Comparison of ENCODE assay signal across 15 cellular contexts in the genomic region with DNA sequence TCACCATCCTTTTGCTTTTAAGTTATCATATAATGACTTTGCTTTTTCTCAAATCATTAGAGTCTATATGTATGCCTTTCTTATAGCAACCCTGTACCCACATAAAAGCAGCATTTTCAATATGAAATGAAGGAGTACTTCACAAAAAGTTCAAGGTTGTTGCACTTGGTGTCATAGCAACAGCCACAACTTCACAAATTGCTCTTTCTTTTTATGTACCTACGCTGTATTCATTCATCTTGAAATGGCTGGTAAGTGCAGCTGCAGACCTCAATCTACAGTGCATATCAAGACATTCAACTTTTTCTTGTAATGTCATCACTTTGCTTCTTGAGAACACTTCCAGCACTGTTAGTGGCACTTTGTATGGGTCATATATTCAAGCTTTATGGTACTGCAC. TPM values are rescaled to one million over a fixed set of nuclear protein-coding genes. Genes with fewer than 3 reads are reported as not detected.
DNase-seq lines count a peak whose midpoint lies in the region; ATAC-seq and TF ChIP-seq lines count a peak whose summit lies in the region.
"Had no signal": no experiment of that assay in that cellular context is flagged by ENCODE, and none has a peak within 500 bp of the region (broad histone marks: within the 10 kb centered on the region; RNA-seq: fewer than 3 reads in every experiment).

No MANE protein-coding gene starts in this region.

- H3K9me3 Mint-ChIP-seq in activated naive CD4-positive, alpha-beta T cell treated with anti-CD3 and anti-CD28 coated beads, Interleukin-2, amount 50 U/mL, for 72 hours: no peaks in the 10 kb centered on the region
- peaks cover 3% of the 10 kb centered on the region for H3K9me3 Mint-ChIP-seq in chondrocyte (ENCODE audit: low read depth)

- peak; percentile 31 to 91 for ATAC-seq in activated naive CD4-positive, alpha-beta T cell treated with anti-CD3 and anti-CD28 coated beads, Interleukin-2, amount 50 U/mL, for 72 hours
- peak; percentile 44 for ATAC-seq in T-helper 17 cell

- H3K27me3 Mint-ChIP-seq in T-helper 17 cell (peaks cover 6% of the 10 kb centered on the region), chondrocyte (ENCODE audit: low read depth) (no peaks in the 10 kb centered on the region)

- DNase-seq in DMS79 (lab: John Stamatoyannopoulos, UW) (peak; percentile 13), DMS79 treated with DMSO at 0.1 percent for 48 hours (lab: John Stamatoyannopoulos, UW) (no peak), T-helper 17 cell (no peak), iPS-NIHi11 (ENCODE audit: low spot score) (no peak), chondrocyte (ENCODE audit: low spot score) (no peak), kidney glomerular epithelial cell (lab: John Stamatoyannopoulos, UW) (no peak)
- no peak for DNase-seq in activated naive CD4-positive, alpha-beta T cell treated with anti-CD3 and anti-CD28 coated beads, Interleukin-2, amount 50 U/mL, for 72 hours (ENCODE audit: low spot score in 2 of 2)
- no peak for DNase-seq in activated naive CD4-positive, alpha-beta T cell (lab: John Stamatoyannopoulos, UW)
- DNase-seq: 8988T, AML-193, DMS153, EL, IMR-90 had no signal

- H3K27ac Mint-ChIP-seq in activated naive CD4-positive, alpha-beta T cell treated with anti-CD3 and anti-CD28 coated beads, Interleukin-2, amount 50 U/mL, for 72 hours: peak overlapping the region in 1 of 2 donors; percentile 30
- H3K27ac Mint-ChIP-seq in T-helper 17 cell: no peak overlapping the region
- H3K27ac Mint-ChIP-seq in chondrocyte (ENCODE audit: unreplicated experiment): no peak overlapping the region

- no peaks in the 10 kb centered on the region for H3K36me3 Mint-ChIP-seq in activated naive CD4-positive, alpha-beta T cell treated with anti-CD3 and anti-CD28 coated beads, Interleukin-2, amount 50 U/mL, for 72 hours
- H3K36me3 Mint-ChIP-seq in T-helper 17 cell (ENCODE audit: low read depth) (no peaks in the 10 kb centered on the region), chondrocyte (ENCODE audit: low read depth) (no peaks in the 10 kb centered on the region)

- no peak for TF ChIP-seq CTCF in chondrocyte (IDR thresholded peaks at IDR 0.05)

- H3K4me3 Mint-ChIP-seq in T-helper 17 cell: no peak overlapping the region
- no peak overlapping the region for H3K4me3 Mint-ChIP-seq in chondrocyte (ENCODE audit: unreplicated experiment)

- H3K9me3 ChIP-seq in T-helper 17 cell (ENCODE audit: control insufficient read depth, low read length, poor library complexity, severe bottlenecking): no peaks in the 10 kb centered on the region
- H3K9me3 ChIP-seq: BLaER1, HAP-1 had no signal

- H3K4me1 Mint-ChIP-seq in T-helper 17 cell (no peaks in the 10 kb centered on the region), chondrocyte (ENCODE audit: low read depth) (peaks cover 6% of the 10 kb centered on the region)

RNA-seq across cellular contexts. Expression of a gene that starts 18.6 kb away (rescaled TPM):
- total RNA-seq in activated naive CD4-positive, alpha-beta T cell treated with anti-CD3 and anti-CD28 coated beads, Interleukin-2, amount 50 U/mL, for 72 hours: 10 to 100 TPM; 83.0 to 85.9 TPM
- total RNA-seq in T-helper 17 cell (10 to 100 TPM; 77.0 to 88.9 TPM), chondrocyte (29.5 to 53.3 TPM (median 42.0 TPM) in 3 replicates)

RNA-seq across cellular contexts. Expression of a gene that starts 18.8 kb away (rescaled TPM):
- 1 to 10 TPM; 1.3 to 2.0 TPM for total RNA-seq in activated naive CD4-positive, alpha-beta T cell treated with anti-CD3 and anti-CD28 coated beads, Interleukin-2, amount 50 U/mL, for 72 hours
- total RNA-seq in T-helper 17 cell (under 1 TPM; 0.23 to 0.27 TPM), chondrocyte (0.44 to 0.65 TPM (median 0.53 TPM) in 3 replicates)
